In the genomic region with DNA sequence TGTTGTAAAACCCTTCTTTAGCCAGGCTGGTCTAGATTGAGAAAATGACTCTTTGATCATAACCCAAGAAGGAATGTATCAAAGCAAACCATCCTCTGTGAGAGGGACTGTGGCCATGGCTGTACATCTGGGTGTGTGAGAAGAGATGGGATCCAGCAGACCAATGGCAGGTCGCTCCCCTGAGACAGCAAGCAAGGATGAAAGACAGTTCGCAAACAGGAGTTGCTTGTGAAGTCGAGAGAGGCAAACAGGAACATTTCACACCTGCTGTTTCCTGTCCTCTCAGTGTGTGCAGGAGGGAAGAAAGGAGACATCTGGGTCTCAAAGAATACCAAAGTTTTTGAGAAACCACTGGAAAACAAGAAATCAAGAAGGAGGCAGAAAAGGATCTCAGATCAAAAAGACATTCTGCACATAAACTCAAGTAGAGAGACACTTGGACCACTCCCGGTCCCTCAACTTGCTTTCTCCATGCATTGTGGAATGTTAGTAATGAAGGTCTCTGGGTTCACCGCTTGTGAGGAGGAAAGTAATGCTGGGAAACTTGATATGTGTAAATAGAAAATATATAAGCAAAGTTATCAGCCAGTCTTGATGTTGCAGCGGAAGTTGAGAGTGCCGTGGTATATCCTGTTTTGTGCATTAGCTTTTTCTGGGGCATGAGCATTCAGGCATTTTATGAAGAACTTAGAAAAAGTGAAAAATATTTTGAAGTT, we compare ENCODE assay signal across 20 cellular contexts.
DNase-seq lines count a peak whose midpoint lies in the region; ATAC-seq and TF ChIP-seq lines count a peak whose summit lies in the region.
"Had no signal": no experiment of that assay in that cellular context is flagged by ENCODE, and none has a peak within 500 bp of the region (broad histone marks: within the 10 kb centered on the region; RNA-seq: fewer than 3 reads in every experiment).

No MANE protein-coding gene starts in this region.

- no peaks in the 10 kb centered on the region for H3K9me3 Mint-ChIP-seq in MCF 10A (ENCODE audit: unreplicated experiment)
- H3K9me3 Mint-ChIP-seq: memory B cell; naive B cell; stimulated activated naive CD8-positive, alpha-beta T cell treated with anti-CD3 and anti-CD28 coated beads, Interleukin-15, Interleukin-2, amounts not matched to agents 100 ng/mL and 50 ng/mL, for 24 hours had no signal

- 17% methylated on average over 7 of the region's 7 CpGs for WGBS in thymus
- 75 to 79% (median 79%) methylated on average over 7 of the region's 7 CpGs for WGBS in psoas muscle, 3 donors

- H3K4me1 Mint-ChIP-seq in MCF 10A (ENCODE audit: insufficient read depth, unreplicated experiment) = peaks cover 46% of the 10 kb centered on the region
- peaks cover 9% of the 10 kb centered on the region for H3K4me1 Mint-ChIP-seq in T-helper 17 cell
- H3K4me1 Mint-ChIP-seq: memory B cell had no signal

- ATAC-seq in T-helper 17 cell (no peak), psoas muscle (no peak)

- H3K27me3 ChIP-seq in breast epithelium (no peaks in the 10 kb centered on the region), HUES48 (ENCODE audit: control insufficient read depth, insufficient read depth, low read length) (no peaks in the 10 kb centered on the region), thymus (ENCODE audit: control insufficient read depth, insufficient read depth) (no peaks in the 10 kb centered on the region), psoas muscle (ENCODE audit: insufficient read depth in 3 of 3, low read length in 2 of 3) (no peaks in the 10 kb centered on the region)

- no peaks in the 10 kb centered on the region for H3K9me3 ChIP-seq in breast epithelium
- no peaks in the 10 kb centered on the region for H3K9me3 ChIP-seq in HUES48 (ENCODE audit: control insufficient read depth, insufficient read depth, low read length)
- H3K9me3 ChIP-seq in T-helper 17 cell (ENCODE audit: control insufficient read depth, low read length, poor library complexity, severe bottlenecking) = no peaks in the 10 kb centered on the region
- H3K9me3 ChIP-seq in thymus (ENCODE audit: control insufficient read depth) = no peaks in the 10 kb centered on the region
- H3K9me3 ChIP-seq in psoas muscle = no peaks in the 10 kb centered on the region

- intact Hi-C loops in MCF 10A (cut with micrococcal nuclease) = no loop called here
- intact Hi-C loops in breast epithelium (cut with DNase I; ENCODE audit: low total_unique reads) = no loop called here
- intact Hi-C loops in psoas muscle (cut with DNase I) = no loop called here

- TF ChIP-seq CTCF in MCF 10A (IDR thresholded peaks at IDR 0.05; ENCODE audit: unreplicated experiment) = no peak
- no peak for TF ChIP-seq CTCF in breast epithelium (IDR thresholded peaks at IDR 0.05)
- no peak for TF ChIP-seq CTCF in psoas muscle (IDR thresholded peaks at IDR 0.05)

- no peak for TF ChIP-seq POLR2A in breast epithelium (IDR thresholded peaks at IDR 0.05)

- H3K36me3 ChIP-seq in breast epithelium (no peaks in the 10 kb centered on the region), HUES48 (ENCODE audit: control insufficient read depth, insufficient read depth, low read length) (no peaks in the 10 kb centered on the region), thymus (ENCODE audit: control insufficient read depth, insufficient read depth) (no peaks in the 10 kb centered on the region), psoas muscle (ENCODE audit: insufficient read depth in 1 of 2, low read depth in 1 of 2) (no peaks in the 10 kb centered on the region)

- H3K27ac Mint-ChIP-seq in MCF 10A (ENCODE audit: low read depth, unreplicated experiment) (peak overlapping the region; percentile 79), T-helper 17 cell (peak overlapping the region; percentile 2)
- H3K27ac Mint-ChIP-seq: memory B cell; stimulated activated naive CD8-positive, alpha-beta T cell treated with anti-CD3 and anti-CD28 coated beads, Interleukin-15, Interleukin-2, amounts not matched to agents 100 ng/mL and 50 ng/mL, for 24 hours had no signal

- CTCF ChIA-PET in MCF 10A (lab: Yijun Ruan, JAX) = interaction anchor here (0.6 to 0.7 kb wide), 2 partner anchors 315 to 419 kb away, joined by 3 read pairs; no protein-coding TSS in a partner anchor

- no TSS peak for BruUV-seq in MCF 10A (replicated peaks; lab: Mats Ljungman, UMichigan)

- DNase-seq in MCF 10A (ENCODE audit: unreplicated experiment) = no peak
- DNase-seq in breast epithelium (ENCODE audit: low spot score in 2 of 2) = no peak
- DNase-seq in T-helper 17 cell = no peak
- no peak for DNase-seq in AML-193 (lab: John Stamatoyannopoulos, UW)
- DNase-seq in psoas muscle = no peak
- DNase-seq in NCI-H526 treated with DMSO at 0.1 percent for 48 hours (lab: John Stamatoyannopoulos, UW) = no peak
- DNase-seq: activated CD4-positive, alpha-beta T cell treated with anti-CD3 and anti-CD28 coated beads for 1 hour; COR-L47; GOT3; hippocampal formation; islet precursor cell; naive B cell; NCI-H82; stimulated activated CD4-positive, alpha-beta T cell treated with anti-CD3 and anti-CD28 coated beads, Interleukin-2, amount 100 ng/mL, for 24 hours; T1000 had no signal

- H3K27me3 Mint-ChIP-seq in MCF 10A (ENCODE audit: insufficient read depth, unreplicated experiment) (no peaks in the 10 kb centered on the region), T-helper 17 cell (peaks cover 11% of the 10 kb centered on the region)
- H3K27me3 Mint-ChIP-seq: naive B cell had no signal

- H3K4me1 ChIP-seq in breast epithelium = no peaks in the 10 kb centered on the region
- no peaks in the 10 kb centered on the region for H3K4me1 ChIP-seq in HUES48 (ENCODE audit: control insufficient read depth, insufficient read depth, low read length)
- H3K4me1 ChIP-seq in thymus (ENCODE audit: control insufficient read depth, insufficient read depth, low read length) = peaks cover 19% of the 10 kb centered on the region
- peaks cover 5% of the 10 kb centered on the region for H3K4me1 ChIP-seq in psoas muscle
- H3K4me1 ChIP-seq: parathyroid adenoma had no signal

- H3K4me3 Mint-ChIP-seq in MCF 10A (ENCODE audit: unreplicated experiment) (no peak overlapping the region), T-helper 17 cell (peak overlapping the region; percentile 78)
- H3K4me3 Mint-ChIP-seq: memory B cell; naive B cell; stimulated activated naive CD8-positive, alpha-beta T cell treated with anti-CD3 and anti-CD28 coated beads, Interleukin-15, Interleukin-2, amounts not matched to agents 100 ng/mL and 50 ng/mL, for 24 hours had no signal

- POLR2A ChIA-PET in MCF 10A (lab: Yijun Ruan, JAX) = interaction anchor here (0.6 to 0.7 kb wide), 2 partner anchors 92 to 230 kb away, joined by 4 to 5 read pairs; no protein-coding TSS in a partner anchor

- H3K4me3 ChIP-seq in breast epithelium = no peak overlapping the region
- H3K4me3 ChIP-seq in HUES48 (ENCODE audit: low read depth, low read length) = no peak overlapping the region
- peak overlapping the region; percentile 40 for H3K4me3 ChIP-seq in thymus (ENCODE audit: low read length)
- no peak overlapping the region for H3K4me3 ChIP-seq in psoas muscle

- no peak overlapping the region for H3K9ac ChIP-seq in HUES48 (ENCODE audit: low read depth, low read length)
- H3K9ac ChIP-seq: parathyroid adenoma had no signal

- H3K36me3 Mint-ChIP-seq in MCF 10A (ENCODE audit: insufficient read depth, unreplicated experiment) (no peaks in the 10 kb centered on the region), T-helper 17 cell (ENCODE audit: low read depth) (peaks cover 5% of the 10 kb centered on the region)
- H3K36me3 Mint-ChIP-seq: memory B cell, naive B cell had no signal

- no peak overlapping the region for H3K27ac ChIP-seq in breast epithelium
- peak overlapping the region; percentile 50 for H3K27ac ChIP-seq in HUES48 (ENCODE audit: low read depth, low read length)
- H3K27ac ChIP-seq in thymus (ENCODE audit: low read depth) = peak overlapping the region; percentile 77
- H3K27ac ChIP-seq in psoas muscle = no peak overlapping the region
- H3K27ac ChIP-seq: parathyroid adenoma had no signal

Comparison
In these comparisons a context has a peak if more than half of its experiments do, and no peak if none do; other contexts are left out.
1. H3K27ac ChIP-seq: peak in HUES48 (single experiment) and thymus (single experiment); none in breast epithelium (0 of 2) and psoas muscle (single experiment).